1 cellular context compared by ENCODE assay signal in genomic region chr4:82792912-82793649, GRCh38.
TF ChIP-seq lines count a peak whose summit lies in the region.

No MANE protein-coding gene starts in this region.

TF ChIP-seq in H1, 55 proteins besides CTCF, POLR2A, EP300 and RAD21:
- TF ChIP-seq EZH2 (IDR thresholded peaks at IDR 0.05; ENCODE audit: low read depth, low read length, severe bottlenecking) (peak; percentile 15), CBX8 (IDR thresholded peaks at IDR 0.05; ENCODE audit: borderline replicate concordance, low read depth, low read length) (no peak), TAF7 (optimal IDR thresholded peaks at IDR 0.05; ENCODE audit: borderline replicate concordance, low read depth, low read length) (no peak), MAX (IDR thresholded peaks at IDR 0.05) (no peak), SIX5 (IDR thresholded peaks at IDR 0.05; ENCODE audit: low read depth, low read length) (no peak)
